ENCODE assay signal across 35 cellular contexts in the genomic region with DNA sequence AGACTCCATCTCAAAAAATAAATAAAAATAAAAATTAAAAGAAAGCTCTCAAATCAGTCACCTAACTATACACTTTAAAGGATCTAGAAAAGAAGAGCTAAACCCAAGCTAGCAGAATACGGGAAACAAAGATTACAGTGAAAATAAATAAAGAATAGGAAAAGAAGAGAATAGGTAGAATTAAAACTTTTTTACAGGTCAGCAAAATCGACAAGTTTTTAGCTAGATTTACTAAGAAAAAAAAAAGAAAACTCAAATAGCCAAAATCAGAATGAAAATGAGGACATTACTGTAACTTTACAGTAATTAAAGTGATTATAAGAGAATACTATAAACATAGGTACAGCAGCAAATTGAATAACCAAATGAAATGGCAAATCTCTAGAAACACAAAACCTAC.
"Had no signal": no experiment of that assay in that cellular context is flagged by ENCODE, and none has a peak within 500 bp of the region (broad histone marks: within the 10 kb centered on the region; RNA-seq: fewer than 3 reads in every experiment).

No MANE protein-coding gene starts in this region.

- H3K27me3 ChIP-seq: MG63 had no signal

- DNase-seq: Karpas-422, Kasumi-1, MG63, MM.1S, MV-4-11, NCI-H1048, NCI-H1092, NCI-H1092 treated with DMSO at 0.1 percent for 48 hours, NCI-H1105, NCI-H1105 treated with DMSO at 0.1 percent for 48 hours, NCI-H1417, NCI-H1417 treated with DMSO at 0.1 percent for 48 hours, NCI-H1436, NCI-H1436 treated with DMSO at 0.1 percent for 48 hours, NCI-H146, NCI-H1694, NCI-H1694 treated with DMSO at 0.1 percent for 48 hours, NCI-H187, NCI-H187 treated with DMSO at 0.1 percent for 48 hours, NCI-H1930, NCI-H2029 treated with DMSO at 0.1 percent for 48 hours, NCI-H2081, NCI-H2081 treated with DMSO at 0.1 percent for 48 hours, NCI-H2107, NCI-H2171, NCI-H2171 treated with DMSO at 0.1 percent for 48 hours, NCI-H2227 treated with DMSO at 0.1 percent for 48 hours, NCI-H226, NCI-H345, NCI-H446, NCI-H446 treated with DMSO at 0.1 percent for 48 hours, NCI-H510A, NCI-H510A treated with DMSO at 0.1 percent for 48 hours, NCI-H524, NCI-H524 treated with DMSO at 0.1 percent for 48 hours had no signal

- H3K4me3 ChIP-seq: MG63 had no signal
